10 cellular contexts compared by ENCODE assay signal in genomic region chr1:161469924-161470499, GRCh38. TPM values are rescaled to one million over a fixed set of nuclear protein-coding genes. Genes with fewer than 3 reads are reported as not detected.
A peak's percentile ranks its signal among the peaks of the same experiment; 100 is the strongest.
DNase-seq lines count a peak whose midpoint lies in the region; ATAC-seq and TF ChIP-seq lines count a peak whose summit lies in the region.
"Not testable (repeated sequence)": the region's sequence is repeated elsewhere in the genome, so short reads cannot be mapped to it uniquely, and the experiment has no call there.
"Had no signal": no experiment of that assay in that cellular context is flagged by ENCODE, and none has a peak within 500 bp of the region (broad histone marks: within the 10 kb centered on the region; RNA-seq: fewer than 3 reads in every experiment).

No MANE protein-coding gene starts in this region.

- H3K27ac Mint-ChIP-seq in activated CD8-positive, alpha-beta T cell treated with anti-CD3 and anti-CD28 coated beads for 36 hours, result not testable (repeated sequence)

- POLR2A ChIA-PET in activated CD8-positive, alpha-beta T cell treated with anti-CD3 and anti-CD28 coated beads for 36 hours (lab: Charles Lee), result not testable (repeated sequence)

- not testable (repeated sequence) for H3K4me1 Mint-ChIP-seq in activated CD8-positive, alpha-beta T cell treated with anti-CD3 and anti-CD28 coated beads for 36 hours (ENCODE audit: low read depth)

- H3K27me3 Mint-ChIP-seq in activated CD8-positive, alpha-beta T cell treated with anti-CD3 and anti-CD28 coated beads for 36 hours, result peaks cover 27% of the 10 kb centered on the region

- H3K9me3 Mint-ChIP-seq in activated CD8-positive, alpha-beta T cell treated with anti-CD3 and anti-CD28 coated beads for 36 hours, result not testable (repeated sequence)

- intact Hi-C loops in activated CD8-positive, alpha-beta T cell treated with anti-CD3 and anti-CD28 coated beads for 36 hours (cut with micrococcal nuclease), result not testable (repeated sequence)

- CTCF ChIA-PET in activated CD8-positive, alpha-beta T cell treated with anti-CD3 and anti-CD28 coated beads for 36 hours (lab: Charles Lee), result not testable (repeated sequence)

- H3K36me3 Mint-ChIP-seq in activated CD8-positive, alpha-beta T cell treated with anti-CD3 and anti-CD28 coated beads for 36 hours (ENCODE audit: low read depth), result not testable (repeated sequence)

- peak; percentile 35 for ATAC-seq in GM18907 (IDR thresholded peaks at IDR 0.05; ENCODE audit: unreplicated experiment)
- ATAC-seq in GM21381 (IDR thresholded peaks at IDR 0.05; ENCODE audit: unreplicated experiment), result peak; percentile 30
- ATAC-seq in HG02623 (IDR thresholded peaks at IDR 0.05; ENCODE audit: unreplicated experiment), result peak; percentile 15
- peak; percentile 41 for ATAC-seq in HG03064 (IDR thresholded peaks at IDR 0.05; ENCODE audit: low read depth, unreplicated experiment)
- ATAC-seq in HG03469 (IDR thresholded peaks at IDR 0.05; ENCODE audit: unreplicated experiment), result peak; percentile 24
- peak; percentile 38 for ATAC-seq in activated CD8-positive, alpha-beta T cell treated with anti-CD3 and anti-CD28 coated beads for 36 hours
- ATAC-seq in left lobe of liver, result peak; percentile 21

- DNase-seq in activated CD8-positive, alpha-beta T cell treated with anti-CD3 and anti-CD28 coated beads for 36 hours; left lobe of liver (ENCODE audit: low spot score): not testable (repeated sequence)

- not testable (repeated sequence) for TF ChIP-seq CTCF in activated CD8-positive, alpha-beta T cell treated with anti-CD3 and anti-CD28 coated beads for 36 hours (IDR thresholded peaks at IDR 0.05)

- H3K4me3 Mint-ChIP-seq in activated CD8-positive, alpha-beta T cell treated with anti-CD3 and anti-CD28 coated beads for 36 hours, result not testable (repeated sequence)

RNA-seq across cellular contexts. Expression of gene FCGR2A, which starts 35.2 kb away (rescaled TPM):
- total RNA-seq in activated CD8-positive, alpha-beta T cell treated with anti-CD3 and anti-CD28 coated beads for 36 hours, result not detected
- total RNA-seq in left lobe of liver, result 4.0 TPM
- total RNA-seq: Caco-2, glomerular endothelial cell, myocyte had no signal

RNA-seq across cellular contexts. Expression of gene HSPA6, which starts 54.3 kb away (rescaled TPM):
- total RNA-seq in activated CD8-positive, alpha-beta T cell treated with anti-CD3 and anti-CD28 coated beads for 36 hours, result under 1 TPM; 0.36 to 0.45 TPM
- total RNA-seq in left lobe of liver, result 0.48 TPM
- total RNA-seq: myocyte had no signal
